Comparison of ENCODE assay signal across 1 cellular context in genomic region chr20:3795511-3796468, GRCh38.
A peak's percentile ranks its signal among the peaks of the same experiment; 100 is the strongest.
TF ChIP-seq lines count a peak whose summit lies in the region.

CDC25B (plus strand) TSS chr20:3796310; CDS start chr20:3796532, 222 bp downstream.

TF ChIP-seq in K562, 482 proteins besides CTCF, POLR2A, EP300 and RAD21 (continued from another document and continues in another):
- no peak for TF ChIP-seq ZBTB5 (IDR thresholded peaks at IDR 0.05)
- TF ChIP-seq, protein P1, sequence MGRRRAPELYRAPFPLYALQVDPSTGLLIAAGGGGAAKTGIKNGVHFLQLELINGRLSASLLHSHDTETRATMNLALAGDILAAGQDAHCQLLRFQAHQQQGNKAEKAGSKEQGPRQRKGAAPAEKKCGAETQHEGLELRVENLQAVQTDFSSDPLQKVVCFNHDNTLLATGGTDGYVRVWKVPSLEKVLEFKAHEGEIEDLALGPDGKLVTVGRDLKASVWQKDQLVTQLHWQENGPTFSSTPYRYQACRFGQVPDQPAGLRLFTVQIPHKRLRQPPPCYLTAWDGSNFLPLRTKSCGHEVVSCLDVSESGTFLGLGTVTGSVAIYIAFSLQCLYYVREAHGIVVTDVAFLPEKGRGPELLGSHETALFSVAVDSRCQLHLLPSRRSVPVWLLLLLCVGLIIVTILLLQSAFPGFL (CRISPR knock-in tag; IDR thresholded peaks at IDR 0.05) = no peak
- no peak for TF ChIP-seq ZNF780A (CRISPR knock-in tag; IDR thresholded peaks at IDR 0.05)
- TF ChIP-seq FOXK1 (CRISPR knock-in tag; IDR thresholded peaks at IDR 0.05; ENCODE audit: borderline replicate concordance) = no peak
- no peak for TF ChIP-seq HDAC8 (tag; IDR thresholded peaks at IDR 0.05)
- no peak for TF ChIP-seq MCM5 (IDR thresholded peaks at IDR 0.05; ENCODE audit: low read depth)
- no peak for TF ChIP-seq BDP1 (IDR thresholded peaks at IDR 0.05; ENCODE audit: insufficient read depth, insufficient read length)
- no peak for TF ChIP-seq ZEB2 (IDR thresholded peaks at IDR 0.05)
- no peak for TF ChIP-seq PHB2 (IDR thresholded peaks at IDR 0.05; ENCODE audit: low read depth)
- TF ChIP-seq CBX8 (IDR thresholded peaks at IDR 0.05; ENCODE audit: borderline replicate concordance, extremely low read depth, low read depth, low read length, poor library complexity, severe bottlenecking) = no peak
- no peak for TF ChIP-seq SAP30 (IDR thresholded peaks at IDR 0.05; ENCODE audit: borderline replicate concordance, insufficient read depth, low read depth, low read length, poor library complexity, severe bottlenecking)
- TF ChIP-seq CSDE1 (IDR thresholded peaks at IDR 0.05) = no peak
- no peak for TF ChIP-seq NFE2 (IDR thresholded peaks at IDR 0.05; ENCODE audit: low read depth)
- TF ChIP-seq FIP1L1 (IDR thresholded peaks at IDR 0.05; ENCODE audit: low read depth, low read length, poor library complexity, severe bottlenecking) = peak; percentile 29
- no peak for TF ChIP-seq FOSL1 (tag; conservative IDR thresholded peaks at IDR 0.05)
- TF ChIP-seq BRF1 (IDR thresholded peaks at IDR 0.05; ENCODE audit: borderline replicate concordance, extremely low read depth, insufficient read length) = no peak
- TF ChIP-seq PTRF (tag; IDR thresholded peaks at IDR 0.05) = no peak
- no peak for TF ChIP-seq SREBF1 (IDR thresholded peaks at IDR 0.05; ENCODE audit: borderline replicate concordance, low read depth, low read length)
- TF ChIP-seq NUFIP1 (IDR thresholded peaks at IDR 0.05; ENCODE audit: partially characterized antibody) = no peak
- TF ChIP-seq, protein P2, sequence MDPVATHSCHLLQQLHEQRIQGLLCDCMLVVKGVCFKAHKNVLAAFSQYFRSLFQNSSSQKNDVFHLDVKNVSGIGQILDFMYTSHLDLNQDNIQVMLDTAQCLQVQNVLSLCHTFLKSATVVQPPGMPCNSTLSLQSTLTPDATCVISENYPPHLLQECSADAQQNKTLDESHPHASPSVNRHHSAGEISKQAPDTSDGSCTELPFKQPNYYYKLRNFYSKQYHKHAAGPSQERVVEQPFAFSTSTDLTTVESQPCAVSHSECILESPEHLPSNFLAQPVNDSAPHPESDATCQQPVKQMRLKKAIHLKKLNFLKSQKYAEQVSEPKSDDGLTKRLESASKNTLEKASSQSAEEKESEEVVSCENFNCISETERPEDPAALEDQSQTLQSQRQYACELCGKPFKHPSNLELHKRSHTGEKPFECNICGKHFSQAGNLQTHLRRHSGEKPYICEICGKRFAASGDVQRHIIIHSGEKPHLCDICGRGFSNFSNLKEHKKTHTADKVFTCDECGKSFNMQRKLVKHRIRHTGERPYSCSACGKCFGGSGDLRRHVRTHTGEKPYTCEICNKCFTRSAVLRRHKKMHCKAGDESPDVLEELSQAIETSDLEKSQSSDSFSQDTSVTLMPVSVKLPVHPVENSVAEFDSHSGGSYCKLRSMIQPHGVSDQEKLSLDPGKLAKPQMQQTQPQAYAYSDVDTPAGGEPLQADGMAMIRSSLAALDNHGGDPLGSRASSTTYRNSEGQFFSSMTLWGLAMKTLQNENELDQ (CRISPR knock-in tag; IDR thresholded peaks at IDR 0.05; ENCODE audit: borderline replicate concordance) = no peak
- TF ChIP-seq SP1 (CRISPR knock-in tag; IDR thresholded peaks at IDR 0.05) = peak; percentile 92
- TF ChIP-seq E2F8 (IDR thresholded peaks at IDR 0.05; ENCODE audit: low read depth, partially characterized antibody) = no peak
- TF ChIP-seq CREB1 (IDR thresholded peaks at IDR 0.05) = no peak
- TF ChIP-seq CREB1 (CRISPR knock-in tag; IDR thresholded peaks at IDR 0.05) = no peak; the same call in 1 of the 2 replicates
- TF ChIP-seq NR2C1 (IDR thresholded peaks at IDR 0.05) = 0 out of 2 replicates have a peak, but pooled peaks have one; percentile 25
- TF ChIP-seq NR2C1 (tag; IDR thresholded peaks at IDR 0.05) = peak; percentile 47; the same call in 1 of the 2 replicates
- TF ChIP-seq FOXK2 (conservative IDR thresholded peaks at IDR 0.05 in 1 of 2, IDR thresholded peaks at IDR 0.05 in 1 of 2; ENCODE audit: low read depth in 2 of 2) = no peak
- TF ChIP-seq ATF1 (CRISPR knock-in tag; IDR thresholded peaks at IDR 0.05) = no peak
- TF ChIP-seq ATF1 (tag; IDR thresholded peaks at IDR 0.05) = peak; percentile 88
- TF ChIP-seq HNRNPUL1 (IDR thresholded peaks at IDR 0.05; ENCODE audit: low read length) = no peak
- TF ChIP-seq SIRT6 (IDR thresholded peaks at IDR 0.05; ENCODE audit: low read depth, low read length) = no peak
- TF ChIP-seq BCL6 (CRISPR knock-in tag; IDR thresholded peaks at IDR 0.05) = no peak
- TF ChIP-seq, protein P3, sequence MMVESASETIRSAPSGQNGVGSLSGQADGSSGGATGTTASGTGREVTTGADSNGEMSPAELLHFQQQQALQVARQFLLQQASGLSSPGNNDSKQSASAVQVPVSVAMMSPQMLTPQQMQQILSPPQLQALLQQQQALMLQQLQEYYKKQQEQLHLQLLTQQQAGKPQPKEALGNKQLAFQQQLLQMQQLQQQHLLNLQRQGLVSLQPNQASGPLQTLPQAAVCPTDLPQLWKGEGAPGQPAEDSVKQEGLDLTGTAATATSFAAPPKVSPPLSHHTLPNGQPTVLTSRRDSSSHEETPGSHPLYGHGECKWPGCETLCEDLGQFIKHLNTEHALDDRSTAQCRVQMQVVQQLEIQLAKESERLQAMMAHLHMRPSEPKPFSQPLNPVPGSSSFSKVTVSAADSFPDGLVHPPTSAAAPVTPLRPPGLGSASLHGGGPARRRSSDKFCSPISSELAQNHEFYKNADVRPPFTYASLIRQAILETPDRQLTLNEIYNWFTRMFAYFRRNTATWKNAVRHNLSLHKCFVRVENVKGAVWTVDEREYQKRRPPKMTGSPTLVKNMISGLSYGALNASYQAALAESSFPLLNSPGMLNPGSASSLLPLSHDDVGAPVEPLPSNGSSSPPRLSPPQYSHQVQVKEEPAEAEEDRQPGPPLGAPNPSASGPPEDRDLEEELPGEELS (CRISPR knock-in tag; IDR thresholded peaks at IDR 0.05; ENCODE audit: borderline replicate concordance) = no peak
- 0 out of 2 replicates have a peak, but pooled peaks have one; percentile 9 for TF ChIP-seq ATF6 (CRISPR knock-in tag; IDR thresholded peaks at IDR 0.05)
- no peak for TF ChIP-seq SRSF9 (IDR thresholded peaks at IDR 0.05; ENCODE audit: borderline replicate concordance, low read depth, low read length)
- TF ChIP-seq ZNF23 (CRISPR knock-in tag; IDR thresholded peaks at IDR 0.05) = no peak
- TF ChIP-seq, protein P4, sequence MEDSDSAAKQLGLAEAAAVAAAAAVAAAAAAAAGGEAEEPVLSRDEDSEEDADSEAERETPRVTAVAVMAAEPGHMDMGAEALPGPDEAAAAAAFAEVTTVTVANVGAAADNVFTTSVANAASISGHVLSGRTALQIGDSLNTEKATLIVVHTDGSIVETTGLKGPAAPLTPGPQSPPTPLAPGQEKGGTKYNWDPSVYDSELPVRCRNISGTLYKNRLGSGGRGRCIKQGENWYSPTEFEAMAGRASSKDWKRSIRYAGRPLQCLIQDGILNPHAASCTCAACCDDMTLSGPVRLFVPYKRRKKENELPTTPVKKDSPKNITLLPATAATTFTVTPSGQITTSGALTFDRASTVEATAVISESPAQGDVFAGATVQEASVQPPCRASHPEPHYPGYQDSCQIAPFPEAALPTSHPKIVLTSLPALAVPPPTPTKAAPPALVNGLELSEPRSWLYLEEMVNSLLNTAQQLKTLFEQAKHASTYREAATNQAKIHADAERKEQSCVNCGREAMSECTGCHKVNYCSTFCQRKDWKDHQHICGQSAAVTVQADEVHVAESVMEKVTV (CRISPR knock-in tag; IDR thresholded peaks at IDR 0.05) = no peak
- no peak for TF ChIP-seq TRIM24 (IDR thresholded peaks at IDR 0.05)
- peak; percentile 71 for TF ChIP-seq CHD2 (IDR thresholded peaks at IDR 0.05; ENCODE audit: low read depth, low read length)
- TF ChIP-seq ZNF143 (CRISPR knock-in tag; IDR thresholded peaks at IDR 0.05) = peak; percentile 51; the same call in 1 of the 2 replicates
- TF ChIP-seq ZNF583 (CRISPR knock-in tag; IDR thresholded peaks at IDR 0.05) = no peak
- no peak for TF ChIP-seq ZNF395 (CRISPR knock-in tag; IDR thresholded peaks at IDR 0.05)
- TF ChIP-seq ZNF324 (CRISPR knock-in tag; IDR thresholded peaks at IDR 0.05) = no peak
- no peak for TF ChIP-seq TGIF2 (CRISPR knock-in tag; IDR thresholded peaks at IDR 0.05)
- TF ChIP-seq KLF13 (tag; IDR thresholded peaks at IDR 0.05; ENCODE audit: borderline replicate concordance, low read depth) = no peak
- TF ChIP-seq MITF (IDR thresholded peaks at IDR 0.05) = peak; percentile 57; the same call in 1 of the 2 replicates
- no peak for TF ChIP-seq E2F1 (CRISPR knock-in tag; IDR thresholded peaks at IDR 0.05)
